In genomic region chr13:32427852-32428580, GRCh38 we compare ENCODE assay signal across 8 cellular contexts. TPM values are rescaled to one million over a fixed set of nuclear protein-coding genes. Genes with fewer than 3 reads are reported as not detected.
DNase-seq lines count a peak whose midpoint lies in the region; FAIRE-seq and TF ChIP-seq lines count a peak whose summit lies in the region.

N4BP2L1 (minus strand) TSS chr13:32428130; CDS start chr13:32428082, 48 bp downstream.

- H3K4me1 ChIP-seq in kidney (ENCODE audit: control insufficient read depth in 1 of 2, insufficient read depth in 1 of 2, low read depth in 1 of 2, low read length in 2 of 2), result peaks cover 4 to 10% of the 10 kb centered on the region in 2 donors

- DNase-seq in GM12864 (ENCODE audit: low read depth), result peak; percentile 72
- DNase-seq in HFF-Myc (ENCODE audit: extremely low read depth, low read depth), result no peak
- peak; percentile 70 for DNase-seq in MV-4-11 (lab: John Stamatoyannopoulos, UW)
- DNase-seq in WERI-Rb-1, result peak; percentile 51
- no peak for DNase-seq in bronchial epithelial cell (ENCODE audit: low read depth)
- peak; percentile 93 for DNase-seq in kidney
- DNase-seq in stimulated activated CD4-positive, alpha-beta T cell treated with anti-CD3 and anti-CD28 coated beads, Interleukin-15, amount 100 ng/mL, for 1 hour (ENCODE audit: low read depth in 1 of 2, low spot score in 1 of 2), result peak; percentile 70 to 76
- DNase-seq in DMS114 treated with DMSO at 0.1 percent for 48 hours (lab: John Stamatoyannopoulos, UW; ENCODE audit: unreplicated experiment), result no peak

- TF ChIP-seq CTCF in GM12864 (IDR thresholded peaks at IDR 0.05; ENCODE audit: low read depth, low read length, missing control alignments) (no peak), HFF-Myc (IDR thresholded peaks at IDR 0.05; ENCODE audit: low read depth, low read length, missing control alignments) (no peak), WERI-Rb-1 (IDR thresholded peaks at IDR 0.05; ENCODE audit: low read depth, low read length) (no peak), bronchial epithelial cell (IDR thresholded peaks at IDR 0.05; ENCODE audit: insufficient read depth, low read length, severe bottlenecking) (no peak), kidney (IDR thresholded peaks at IDR 0.05; ENCODE audit: borderline replicate concordance, extremely low read depth, insufficient read depth) (no peak)

- H3K9me3 ChIP-seq in WERI-Rb-1 (ENCODE audit: severe bottlenecking) (no peaks in the 10 kb centered on the region), kidney (ENCODE audit: control insufficient read depth in 1 of 2, low read length in 2 of 2) (no peaks in the 10 kb centered on the region)

- H3K27ac ChIP-seq in WERI-Rb-1 (peak within 1 kb of the TSS; percentile 47), kidney (ENCODE audit: low read depth in 2 of 2, low read length in 2 of 2) (peak within 1 kb of the TSS; percentile 76 to 89)

- H3K36me3 ChIP-seq in WERI-Rb-1, result no peaks in the 10 kb centered on the region
- peaks cover 2% of the 10 kb centered on the region for H3K36me3 ChIP-seq in bronchial epithelial cell (ENCODE audit: control insufficient read depth, insufficient read depth, low read length)
- peaks cover 0 to 3% of the 10 kb centered on the region in 2 donors for H3K36me3 ChIP-seq in kidney (ENCODE audit: control insufficient read depth in 1 of 2, insufficient read depth in 2 of 2, low read length in 2 of 2)

- intact Hi-C loops in kidney (cut with DNase I), result no loop called here

- FAIRE-seq in bronchial epithelial cell (lab: Jason Lieb, UNC), result no peak
- no peak for FAIRE-seq in kidney (lab: Jason Lieb, UNC)

- H3K4me3 ChIP-seq in GM12864 (ENCODE audit: low read depth, low read length) (peak within 1 kb of the TSS; percentile 92), HFF-Myc (replicated peaks; ENCODE audit: low read depth, low read length) (peak within 1 kb of the TSS; percentile 58), WERI-Rb-1 (ENCODE audit: low read depth, low read length) (peak within 1 kb of the TSS; percentile 89), bronchial epithelial cell (ENCODE audit: low read depth, low read length) (peak within 1 kb of the TSS; percentile 49), kidney (ENCODE audit: low read length in 2 of 2) (peak within 1 kb of the TSS; percentile 69 to 72)

- H3K27me3 ChIP-seq in WERI-Rb-1 (ENCODE audit: insufficient read depth, low read depth, severe bottlenecking), result no peaks in the 10 kb centered on the region
- H3K27me3 ChIP-seq in bronchial epithelial cell (ENCODE audit: control insufficient read depth, insufficient read depth, low read length), result no peaks in the 10 kb centered on the region

- H3K9ac ChIP-seq in kidney (ENCODE audit: low read length in 2 of 2), result peak within 1 kb of the TSS; percentile 70 to 71

RNA-seq across cellular contexts. Expression of gene N4BP2L1, which starts in this region (rescaled TPM):
- total RNA-seq in bronchial epithelial cell (0.79 and 1.5 TPM in 2 replicates), kidney (14.5 TPM)
- polyA plus RNA-seq in kidney (ENCODE audit: insufficient read depth, low read depth, low replicate concordance), result 10.1 TPM

Comparison
In these comparisons a context has a peak if more than half of its experiments do, and no peak if none do; other contexts are left out.
1. DNase-seq: peak in GM12864 (single experiment), MV-4-11 (single experiment), WERI-Rb-1 (single experiment), kidney (single experiment) and stimulated activated CD4-positive, alpha-beta T cell treated with anti-CD3 and anti-CD28 coated beads, Interleukin-15, amount 100 ng/mL, for 1 hour (2 of 2); none in HFF-Myc (single experiment), bronchial epithelial cell (single experiment) and DMS114 treated with DMSO at 0.1 percent for 48 hours (single experiment).
2. Peak in every context shown above with its lines, with median percentiles within 50 percentile points of each other: H3K4me3 ChIP-seq.